Comparison of ENCODE assay signal across 8 cellular contexts in genomic region chr6:82246802-82247633, GRCh38. TPM values are rescaled to one million over a fixed set of nuclear protein-coding genes. Genes with fewer than 3 reads are reported as not detected.
DNase-seq lines count a peak whose midpoint lies in the region; ATAC-seq, FAIRE-seq and TF ChIP-seq lines count a peak whose summit lies in the region.

No MANE protein-coding gene starts in this region.

- peaks cover 42 to 56% of the 10 kb centered on the region in 2 donors for H3K4me1 Mint-ChIP-seq in immature natural killer cell

- H3K36me3 ChIP-seq in Peyer's patch: no peaks in the 10 kb centered on the region
- peaks cover 3% of the 10 kb centered on the region for H3K36me3 ChIP-seq in bronchial epithelial cell (ENCODE audit: control insufficient read depth, insufficient read depth, low read length)
- no peaks in the 10 kb centered on the region for H3K36me3 ChIP-seq in small intestine (ENCODE audit: control insufficient read depth in 2 of 2, insufficient read depth in 2 of 2, low read length in 2 of 2)

- TF ChIP-seq POLR2A in Peyer's patch (IDR thresholded peaks at IDR 0.05): no peak

- FAIRE-seq in bronchial epithelial cell (lab: Jason Lieb, UNC) (no peak), small intestine (lab: Jason Lieb, UNC) (no peak)

- H3K4me3 ChIP-seq in Peyer's patch (peak overlapping the region; percentile 80 to 90 (median 84)), bronchial epithelial cell (ENCODE audit: low read depth, low read length) (peak overlapping the region; percentile 82), small intestine (ENCODE audit: low read depth in 1 of 2, low read length in 2 of 2) (peak overlapping the region; percentile 84 to 85)

- peak; percentile 25 for ATAC-seq in HG03558 (IDR thresholded peaks at IDR 0.05; ENCODE audit: extremely low read depth, unreplicated experiment)

- TF ChIP-seq CTCF in GM20000 (IDR thresholded peaks at IDR 0.05; ENCODE audit: extremely low read depth, missing control alignments) (no peak), Peyer's patch (IDR thresholded peaks at IDR 0.05) (no peak), bronchial epithelial cell (IDR thresholded peaks at IDR 0.05; ENCODE audit: insufficient read depth, low read length, severe bottlenecking) (no peak)

- H3K27ac Mint-ChIP-seq in immature natural killer cell: peak overlapping the region; percentile 92 to 97 (median 96)

- H3K9me3 Mint-ChIP-seq in immature natural killer cell: peaks cover 0 to 4% (median 0%) of the 10 kb centered on the region in 6 donors

- no peaks in the 10 kb centered on the region for H3K36me3 Mint-ChIP-seq in immature natural killer cell

- DNase-seq in DMS53 (lab: John Stamatoyannopoulos, UW) (peak; percentile 63), DMS53 treated with DMSO at 0.1 percent for 48 hours (lab: John Stamatoyannopoulos, UW; ENCODE audit: unreplicated experiment) (no peak), GM20000 (ENCODE audit: low spot score) (peak; percentile 35), Peyer's patch (peak in 2 of 3 donors; percentile 59 to 78), bronchial epithelial cell (ENCODE audit: low read depth) (peak; percentile 22), immature natural killer cell (peak in 1 of 3 donors; percentile 2), small intestine (peak; percentile 63)

- peak overlapping the region; percentile 97 to 99 (median 97) for H3K4me3 Mint-ChIP-seq in immature natural killer cell

- H3K27me3 ChIP-seq in Peyer's patch: no peaks in the 10 kb centered on the region
- H3K27me3 ChIP-seq in bronchial epithelial cell (ENCODE audit: control insufficient read depth, insufficient read depth, low read length): no peaks in the 10 kb centered on the region
- peaks cover 0 to 2% of the 10 kb centered on the region in 2 donors for H3K27me3 ChIP-seq in small intestine (ENCODE audit: control insufficient read depth in 2 of 2, insufficient read depth in 2 of 2, low read length in 2 of 2)

- peaks cover 0 to 21% (median 2%) of the 10 kb centered on the region in 4 donors for H3K4me1 ChIP-seq in Peyer's patch
- H3K4me1 ChIP-seq in small intestine (ENCODE audit: control insufficient read depth in 2 of 2, insufficient read depth in 1 of 2, low read depth in 1 of 2, low read length in 1 of 2): peaks cover 0 to 11% of the 10 kb centered on the region in 2 donors

- peak overlapping the region; percentile 86 to 95 (median 90) for H3K27ac ChIP-seq in Peyer's patch
- peak overlapping the region; percentile 93 to 95 for H3K27ac ChIP-seq in small intestine (ENCODE audit: low read depth in 1 of 2, low read length in 1 of 2)

- 1 to 2% (median 1%) methylated on average over 40 to 42 of the region's 42 CpGs for WGBS in small intestine, 3 donors

- H3K27me3 Mint-ChIP-seq in immature natural killer cell (ENCODE audit: low read depth in 3 of 3): peaks cover 6 to 11% (median 9%) of the 10 kb centered on the region in 3 donors

- H3K9me3 ChIP-seq in Peyer's patch: no peaks in the 10 kb centered on the region
- no peaks in the 10 kb centered on the region for H3K9me3 ChIP-seq in small intestine (ENCODE audit: control insufficient read depth, low read depth)

RNA-seq across cellular contexts. Expression of gene IBTK, which starts 0.5 kb away (rescaled TPM):
- total RNA-seq in Peyer's patch (10 to 100 TPM; 30.3 to 45.2 (median 35.9) TPM), bronchial epithelial cell (92.9 and 103 TPM in 2 replicates)
- polyA plus RNA-seq in immature natural killer cell (10 to 100 TPM; 12.7 to 24.4 (median 21.6) TPM), small intestine (10 to 100 TPM; 19.1 to 30.2 (median 27.6) TPM)
